Comparison of ENCODE assay signal across 8 cellular contexts in the genomic region with DNA sequence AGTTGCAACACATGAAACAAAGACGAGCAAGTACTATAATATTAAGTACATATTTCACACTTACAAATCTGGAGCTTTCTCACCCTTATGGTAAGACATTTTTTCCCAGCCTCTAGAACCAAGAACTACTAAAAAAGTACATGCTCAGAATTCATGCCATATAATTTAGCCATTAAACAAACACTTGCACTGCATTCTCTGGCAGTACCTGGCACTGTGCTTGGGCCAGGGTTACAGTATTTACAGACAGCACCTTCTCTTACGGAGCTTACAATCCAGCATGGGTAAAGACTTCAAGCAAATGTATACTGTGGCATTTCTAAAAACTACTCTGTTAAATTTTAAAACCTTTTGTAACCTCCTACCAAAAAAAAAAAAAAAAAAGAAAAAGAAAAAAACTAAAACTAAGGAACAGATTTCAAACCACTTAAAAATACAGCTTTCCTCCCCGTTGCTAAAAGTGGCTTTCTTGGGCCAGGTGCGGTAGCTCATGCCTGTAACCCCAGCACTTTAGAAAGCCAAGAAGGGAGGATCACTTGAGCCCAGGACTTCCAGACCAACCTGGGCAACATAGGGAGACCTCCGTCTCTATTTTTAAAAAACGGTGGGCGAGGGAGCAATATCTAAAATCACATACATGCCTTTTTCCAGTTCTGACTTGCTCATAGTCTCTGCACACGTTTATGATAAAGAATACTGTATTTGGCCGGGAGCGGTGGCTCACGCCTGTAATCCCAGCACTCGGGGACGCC. TPM values are rescaled to one million over a fixed set of nuclear protein-coding genes. Genes with fewer than 3 reads are reported as not detected.
DNase-seq lines count a peak whose midpoint lies in the region; ATAC-seq and TF ChIP-seq lines count a peak whose summit lies in the region.

No MANE protein-coding gene starts in this region.

- H3K27me3 ChIP-seq in sigmoid colon, result no peaks in the 10 kb centered on the region

- no peaks in the 10 kb centered on the region for H3K36me3 Mint-ChIP-seq in glutamatergic neuron (ENCODE audit: unreplicated experiment)

- TF ChIP-seq CTCF in WI38 (IDR thresholded peaks at IDR 0.05; ENCODE audit: low read depth, low read length) (no peak), glutamatergic neuron (IDR thresholded peaks at IDR 0.05; ENCODE audit: partially characterized antibody, unreplicated experiment) (no peak), sigmoid colon (IDR thresholded peaks at IDR 0.05) (no peak)

- H3K4me1 ChIP-seq in sigmoid colon, result peaks cover 0 to 25% (median 22%) of the 10 kb centered on the region in 4 donors

- no peak for TF ChIP-seq EP300 in sigmoid colon (IDR thresholded peaks at IDR 0.05)

- WGBS in sigmoid colon, 2 donors, result 3 to 6% methylated on average over 13 of the region's 13 CpGs

- H3K27ac Mint-ChIP-seq in glutamatergic neuron (ENCODE audit: unreplicated experiment), result peak overlapping the region; percentile 48

- intact Hi-C loops in sigmoid colon (cut with DNase I), result loop anchor here (2.0 to 5.0 kb wide), 5 partner anchors 38 to 423 kb away; partner anchors contain the start of genes ARL1 and CHPT1

- H3K4me3 ChIP-seq in WI38 (ENCODE audit: low read depth, low read length), result peak overlapping the region; percentile 86
- H3K4me3 ChIP-seq in sigmoid colon, result peak overlapping the region; percentile 66 to 91 (median 78)

- no peak for TF ChIP-seq POLR2A in sigmoid colon (IDR thresholded peaks at IDR 0.05)

- H3K27me3 Mint-ChIP-seq in glutamatergic neuron (ENCODE audit: unreplicated experiment), result peaks cover 2% of the 10 kb centered on the region

- H3K36me3 ChIP-seq in sigmoid colon, result no peaks in the 10 kb centered on the region

- H3K27ac ChIP-seq in sigmoid colon, result peak overlapping the region; percentile 74 to 84 (median 82)

- H3K4me1 Mint-ChIP-seq in glutamatergic neuron (ENCODE audit: low read depth, unreplicated experiment), result no peaks in the 10 kb centered on the region

- peak; percentile 1 for ATAC-seq in HG02678 (IDR thresholded peaks at IDR 0.05; ENCODE audit: unreplicated experiment)
- no peak for ATAC-seq in HG02798 (IDR thresholded peaks at IDR 0.05; ENCODE audit: poor library complexity, unreplicated experiment)

- no peaks in the 10 kb centered on the region for H3K9me3 ChIP-seq in sigmoid colon

- H3K9me3 Mint-ChIP-seq in glutamatergic neuron (ENCODE audit: unreplicated experiment), result no peaks in the 10 kb centered on the region

- DNase-seq in COLO668 (lab: John Stamatoyannopoulos, UW; ENCODE audit: unreplicated experiment) (peak; percentile 10), glutamatergic neuron (no peak), sigmoid colon (no peak), GM19240 (ENCODE audit: insufficient read length, low spot score) (no peak), Ammon's horn (ENCODE audit: low spot score) (no peak)

- peak overlapping the region; percentile 94 for H3K4me3 Mint-ChIP-seq in glutamatergic neuron (ENCODE audit: unreplicated experiment)

RNA-seq across cellular contexts. Expression of gene GNPTAB, which starts 0.9 kb away (rescaled TPM):
- 20.6 TPM for total RNA-seq in glutamatergic neuron (ENCODE audit: unreplicated experiment)
- total RNA-seq in sigmoid colon, result 10 to 100 TPM; 22.7 to 42.2 (median 36.6) TPM
- 10 to 100 TPM; 12.0 to 25.4 (median 13.8) TPM for polyA plus RNA-seq in sigmoid colon

RNA-seq across cellular contexts. Expression of gene DRAM1, which starts 47.6 kb away (rescaled TPM):
- 0.83 TPM for total RNA-seq in glutamatergic neuron (ENCODE audit: unreplicated experiment)
- 10 to 100 TPM; 13.3 to 21.6 (median 18.1) TPM for total RNA-seq in sigmoid colon
- polyA plus RNA-seq in sigmoid colon, result 10 to 100 TPM in 2 of 3 donors, 1 to 10 TPM in 1; 4.2 to 15.3 (median 10.9) TPM
